22 cellular contexts compared by ENCODE assay signal in the genomic region with DNA sequence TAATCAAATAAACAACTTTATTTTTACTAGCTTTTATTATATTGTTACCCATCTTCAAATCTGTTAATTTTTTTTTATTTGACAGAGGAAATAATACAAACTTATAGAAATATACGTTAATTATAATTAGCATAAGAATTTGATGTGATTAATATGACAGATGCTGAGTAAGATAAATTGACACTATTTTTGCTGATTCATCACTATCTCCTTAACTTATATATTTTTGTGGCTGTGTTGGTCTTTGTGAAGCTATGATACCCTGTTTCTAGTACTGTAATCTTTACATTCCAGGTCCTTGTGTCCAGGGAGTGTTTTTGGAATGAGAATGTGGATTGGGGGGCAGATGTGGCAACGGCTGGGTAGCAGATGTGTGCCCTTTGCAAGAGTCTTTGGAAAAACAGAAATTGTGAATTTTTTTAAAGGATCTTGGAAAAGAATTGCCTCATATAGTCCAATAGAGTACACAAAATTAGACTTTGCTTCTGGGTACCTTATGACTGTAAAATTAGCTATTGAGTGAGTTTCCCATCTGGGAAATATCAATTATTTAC.
"Had no signal": no experiment of that assay in that cellular context is flagged by ENCODE, and none has a peak within 500 bp of the region (broad histone marks: within the 10 kb centered on the region; RNA-seq: fewer than 3 reads in every experiment).

No MANE protein-coding gene starts in this region.

- FAIRE-seq: RCC 7860 had no signal

- H3K4me1 ChIP-seq: SJSA1 had no signal

- H3K27ac ChIP-seq: SJSA1, SK-N-MC had no signal

- H3K4me3 ChIP-seq: MG63, SJSA1, SK-N-MC had no signal

- H3K9me3 ChIP-seq: MG63 had no signal

- H3K27me3 ChIP-seq: MG63, SJSA1 had no signal

- DNase-seq: KBM-7, MG63, NCI-H1092, NCI-H1105 treated with DMSO at 0.1 percent for 48 hours, NCI-H1417 treated with DMSO at 0.1 percent for 48 hours, NCI-H146, NCI-H1694 treated with DMSO at 0.1 percent for 48 hours, NCI-H1930, NCI-H2081, NCI-H2107, NCI-H2227 treated with DMSO at 0.1 percent for 48 hours, NCI-H524 treated with DMSO at 0.1 percent for 48 hours, NCI-H69, NCI-H774, Right ventricle myocardium superior, RPMI8226, SIG-M5, SW 1271, T-cell had no signal

- ATAC-seq: T-cell had no signal

- H3K36me3 ChIP-seq: MG63, SJSA1 had no signal
